Comparison of ENCODE assay signal across 29 cellular contexts in the genomic region with DNA sequence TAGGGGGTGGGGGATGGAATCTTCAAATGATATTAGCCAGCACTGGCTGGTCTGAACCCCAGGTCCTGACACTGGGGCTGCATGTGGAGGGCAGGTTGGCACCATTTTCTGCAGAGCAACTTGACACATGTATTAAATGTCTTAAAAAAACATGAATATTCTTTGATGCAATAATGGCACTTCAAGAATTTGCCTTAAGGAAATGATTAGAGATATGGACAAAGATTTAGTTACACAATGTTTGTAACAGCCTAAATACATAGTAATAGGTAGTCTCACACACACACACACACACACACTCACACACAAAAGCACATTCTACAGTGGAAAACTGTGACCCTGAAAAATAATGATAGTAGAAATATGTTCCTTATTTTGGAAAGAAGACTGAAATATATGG. TPM values are rescaled to one million over a fixed set of nuclear protein-coding genes. Genes with fewer than 3 reads are reported as not detected.
DNase-seq lines count a peak whose midpoint lies in the region; ATAC-seq and TF ChIP-seq lines count a peak whose summit lies in the region.
"Had no signal": no experiment of that assay in that cellular context is flagged by ENCODE, and none has a peak within 500 bp of the region (broad histone marks: within the 10 kb centered on the region; RNA-seq: fewer than 3 reads in every experiment).

No MANE protein-coding gene starts in this region.

- TF ChIP-seq CTCF in breast epithelium (IDR thresholded peaks at IDR 0.05) (no peak), foreskin fibroblast (IDR thresholded peaks at IDR 0.05; ENCODE audit: low read depth, low read length) (no peak), progenitor cell of endocrine pancreas (IDR thresholded peaks at IDR 0.05; ENCODE audit: unreplicated experiment) (no peak)

- DNase-seq in DMS 273 (lab: John Stamatoyannopoulos, UW; ENCODE audit: unreplicated experiment): peak; percentile 7
- no peak for DNase-seq in DMS 273 treated with DMSO at 0.1 percent for 48 hours (lab: John Stamatoyannopoulos, UW)
- no peak for DNase-seq in breast epithelium (ENCODE audit: low spot score in 2 of 2)
- DNase-seq in foreskin fibroblast: peak; percentile 29 to 55
- DNase-seq in progenitor cell of endocrine pancreas (ENCODE audit: low spot score, unreplicated experiment): no peak
- no peak for DNase-seq in activated T-cell treated with anti-CD3 and anti-CD28 coated beads, Interleukin-2, amount 50 U/mL, for 72 hours
- no peak for DNase-seq in DMS153 (lab: John Stamatoyannopoulos, UW)
- DNase-seq: activated CD4-positive, alpha-beta T cell treated with anti-CD3 and anti-CD28 coated beads, Interleukin-2, amount 50 U/mL, for 4 hours; activated naive CD4-positive, alpha-beta T cell treated with anti-CD3 and anti-CD28 coated beads, Interleukin-2, amount 10 ng/mL, durations not matched to agents 7 days and 5 days; AML-193; anterior cingulate cortex; CD8-positive, alpha-beta T cell; endodermal cell; esophagus squamous epithelium; GF-D8; NCI-H1417; NCI-H2081; NCI-H345; T-helper 1 cell; thyroid gland had no signal

- no peak overlapping the region for H3K4me3 Mint-ChIP-seq in progenitor cell of endocrine pancreas (ENCODE audit: low read depth)
- H3K4me3 Mint-ChIP-seq in activated T-cell treated with anti-CD3 and anti-CD28 coated beads, Interleukin-2, amount 50 U/mL, for 72 hours: no peak overlapping the region
- H3K4me3 Mint-ChIP-seq: activated naive CD4-positive, alpha-beta T cell treated with anti-CD3 and anti-CD28 coated beads, Interleukin-2, amount 10 ng/mL, durations not matched to agents 7 days and 5 days; activated T-helper 1 cell treated with anti-CD3 and anti-CD28 coated beads, Interleukin-12 subunit alpha, Interleukin-12 subunit beta, Interleukin-2, Interleukin-4 antibody, amounts not matched to agents 30 ng/mL and 10 ng/mL and 1 ng/mL, durations not matched to agents 14 hours and 24 hours and 36 hours; CD8-positive, alpha-beta T cell; endodermal cell; memory B cell; neural progenitor cell; stimulated activated naive CD8-positive, alpha-beta T cell treated with anti-CD3 and anti-CD28 coated beads, Interleukin-15, Interleukin-2, amounts not matched to agents 100 ng/mL and 50 ng/mL, for 24 hours had no signal

- H3K4me1 ChIP-seq in breast epithelium (no peaks in the 10 kb centered on the region), subcutaneous abdominal adipose tissue (ENCODE audit: control insufficient read depth in 5 of 5, insufficient read depth in 5 of 5, low read length in 5 of 5) (peaks cover 0 to 43% (median 27%) of the 10 kb centered on the region in 5 donors)
- H3K4me1 ChIP-seq: thyroid gland had no signal

- no peak for TF ChIP-seq POLR2A in breast epithelium (IDR thresholded peaks at IDR 0.05)

- no peaks in the 10 kb centered on the region for H3K9me3 ChIP-seq in breast epithelium
- H3K9me3 ChIP-seq in subcutaneous abdominal adipose tissue (ENCODE audit: control insufficient read depth in 5 of 5, low read length in 5 of 5): no peaks in the 10 kb centered on the region
- H3K9me3 ChIP-seq: esophagus squamous epithelium, SJSA1, thyroid gland had no signal

- H3K27me3 ChIP-seq in breast epithelium (peaks cover 0 to 16% of the 10 kb centered on the region in 2 donors), subcutaneous abdominal adipose tissue (ENCODE audit: control insufficient read depth in 5 of 5, insufficient read depth in 4 of 5, low read length in 5 of 5) (peaks cover 0 to 5% (median 0%) of the 10 kb centered on the region in 5 donors)

- no peaks in the 10 kb centered on the region for H3K9me3 Mint-ChIP-seq in progenitor cell of endocrine pancreas (ENCODE audit: low read depth)
- no peaks in the 10 kb centered on the region for H3K9me3 Mint-ChIP-seq in activated T-cell treated with anti-CD3 and anti-CD28 coated beads, Interleukin-2, amount 50 U/mL, for 72 hours
- H3K9me3 Mint-ChIP-seq: activated naive CD4-positive, alpha-beta T cell treated with anti-CD3 and anti-CD28 coated beads, Interleukin-2, amount 10 ng/mL, durations not matched to agents 7 days and 5 days; activated T-helper 1 cell treated with anti-CD3 and anti-CD28 coated beads, Interleukin-12 subunit alpha, Interleukin-12 subunit beta, Interleukin-2, Interleukin-4 antibody, amounts not matched to agents 30 ng/mL and 10 ng/mL and 1 ng/mL, durations not matched to agents 14 hours and 24 hours and 36 hours; CD8-positive, alpha-beta T cell; endodermal cell; memory B cell had no signal

- no peaks in the 10 kb centered on the region for H3K36me3 Mint-ChIP-seq in progenitor cell of endocrine pancreas (ENCODE audit: insufficient read depth)
- peaks cover 2 to 3% of the 10 kb centered on the region in 2 donors for H3K36me3 Mint-ChIP-seq in activated T-cell treated with anti-CD3 and anti-CD28 coated beads, Interleukin-2, amount 50 U/mL, for 72 hours (ENCODE audit: insufficient read depth in 2 of 2)
- H3K36me3 Mint-ChIP-seq: activated naive CD4-positive, alpha-beta T cell treated with anti-CD3 and anti-CD28 coated beads, Interleukin-2, amount 10 ng/mL, durations not matched to agents 7 days and 5 days; CD8-positive, alpha-beta T cell; neural progenitor cell had no signal

- H3K36me3 ChIP-seq in breast epithelium (no peaks in the 10 kb centered on the region), subcutaneous abdominal adipose tissue (ENCODE audit: control insufficient read depth in 5 of 5, insufficient read depth in 5 of 5, low read length in 5 of 5) (peaks cover 0 to 4% (median 0%) of the 10 kb centered on the region in 5 donors)
- H3K36me3 ChIP-seq: esophagus squamous epithelium, neural progenitor cell, SJSA1, thyroid gland had no signal

- intact Hi-C loops in breast epithelium (cut with DNase I; ENCODE audit: low total_unique reads): no loop called here

- H3K4me3 ChIP-seq in breast epithelium: peak overlapping the region in 2 of 3 donors; percentile 46 to 60
- peak overlapping the region in 1 of 2 donors; percentile 95 for H3K4me3 ChIP-seq in foreskin fibroblast (ENCODE audit: low read depth in 1 of 2, low read length in 2 of 2)
- H3K4me3 ChIP-seq in subcutaneous abdominal adipose tissue (ENCODE audit: low read depth in 1 of 5, low read length in 5 of 5): peak overlapping the region in 3 of 5 donors; percentile 34 to 61 (median 45)
- H3K4me3 ChIP-seq: neural progenitor cell, SJSA1, skin epidermis, thyroid gland had no signal

- H3K27ac Mint-ChIP-seq in progenitor cell of endocrine pancreas: no peak overlapping the region
- H3K27ac Mint-ChIP-seq in activated T-cell treated with anti-CD3 and anti-CD28 coated beads, Interleukin-2, amount 50 U/mL, for 72 hours: no peak overlapping the region
- H3K27ac Mint-ChIP-seq: activated naive CD4-positive, alpha-beta T cell treated with anti-CD3 and anti-CD28 coated beads, Interleukin-2, amount 10 ng/mL, durations not matched to agents 7 days and 5 days; activated T-helper 1 cell treated with anti-CD3 and anti-CD28 coated beads, Interleukin-12 subunit alpha, Interleukin-12 subunit beta, Interleukin-2, Interleukin-4 antibody, amounts not matched to agents 30 ng/mL and 10 ng/mL and 1 ng/mL, durations not matched to agents 14 hours and 24 hours and 36 hours; CD8-positive, alpha-beta T cell; endodermal cell; memory B cell; neural progenitor cell; stimulated activated naive CD8-positive, alpha-beta T cell treated with anti-CD3 and anti-CD28 coated beads, Interleukin-15, Interleukin-2, amounts not matched to agents 100 ng/mL and 50 ng/mL, for 24 hours had no signal

- H3K4me1 Mint-ChIP-seq in progenitor cell of endocrine pancreas (ENCODE audit: low read depth): peaks cover 8% of the 10 kb centered on the region
- peaks cover 6% of the 10 kb centered on the region for H3K4me1 Mint-ChIP-seq in activated T-cell treated with anti-CD3 and anti-CD28 coated beads, Interleukin-2, amount 50 U/mL, for 72 hours (ENCODE audit: low read depth)
- H3K4me1 Mint-ChIP-seq: activated naive CD4-positive, alpha-beta T cell treated with anti-CD3 and anti-CD28 coated beads, Interleukin-2, amount 10 ng/mL, durations not matched to agents 7 days and 5 days; memory B cell had no signal

- peak overlapping the region in 1 of 5 donors; percentile 85 for H3K9ac ChIP-seq in subcutaneous abdominal adipose tissue (ENCODE audit: low read length in 5 of 5)
- H3K9ac ChIP-seq: neural progenitor cell had no signal

- peaks cover 54% of the 10 kb centered on the region for H3K27me3 Mint-ChIP-seq in progenitor cell of endocrine pancreas
- peaks cover 40% of the 10 kb centered on the region for H3K27me3 Mint-ChIP-seq in activated T-cell treated with anti-CD3 and anti-CD28 coated beads, Interleukin-2, amount 50 U/mL, for 72 hours (ENCODE audit: low read depth)

- ATAC-seq in activated T-cell treated with anti-CD3 and anti-CD28 coated beads, Interleukin-2, amount 50 U/mL, for 72 hours (replicated peaks in 1 of 2): no peak
- ATAC-seq: CD8-positive, alpha-beta T cell had no signal

- H3K27ac ChIP-seq in breast epithelium: no peak overlapping the region
- no peak overlapping the region for H3K27ac ChIP-seq in subcutaneous abdominal adipose tissue (ENCODE audit: low read depth, low read length)
- H3K27ac ChIP-seq: 22Rv1, esophagus squamous epithelium, neural progenitor cell, SJSA1, skin epidermis, thyroid gland had no signal

RNA-seq across cellular contexts. Expression of a gene that starts 3.6 kb away (rescaled TPM):
- total RNA-seq in breast epithelium (100 to 1,000 TPM in 1 of 3 donors, 10 to 100 TPM in 2; 54.6 to 158 (median 99.0) TPM), progenitor cell of endocrine pancreas (0.26 and 0.42 TPM in 2 replicates)
- total RNA-seq in activated T-cell treated with anti-CD3 and anti-CD28 coated beads, Interleukin-2, amount 50 U/mL, for 72 hours: not detected
- total RNA-seq: activated T-helper 1 cell treated with anti-CD3 and anti-CD28 coated beads, Interleukin-12 subunit alpha, Interleukin-12 subunit beta, Interleukin-2, Interleukin-4 antibody, amounts not matched to agents 30 ng/mL and 10 ng/mL and 1 ng/mL, durations not matched to agents 14 hours and 24 hours and 36 hours; CD8-positive, alpha-beta T cell; HT-29; SJSA1 had no signal

Comparison
In these comparisons a context has a peak if more than half of its experiments do, and no peak if none do; other contexts are left out.
1. DNase-seq: peak in DMS 273 (single experiment) and foreskin fibroblast (2 of 2); none in DMS 273 treated with DMSO at 0.1 percent for 48 hours (single experiment), breast epithelium (0 of 2), progenitor cell of endocrine pancreas (single experiment), activated T-cell treated with anti-CD3 and anti-CD28 coated beads, Interleukin-2, amount 50 U/mL, for 72 hours (0 of 2) and DMS153 (single experiment).
2. RNA of a gene that starts 3.6 kb away (total RNA-seq): 54.6 to 158 TPM in breast epithelium; 0.26 to 0.42 TPM in progenitor cell of endocrine pancreas and not detected in activated T-cell treated with anti-CD3 and anti-CD28 coated beads, Interleukin-2, amount 50 U/mL, for 72 hours; every median in the first group is over 10 times any median in the second.